ENCODE assay signal across 13 cellular contexts in the genomic region with DNA sequence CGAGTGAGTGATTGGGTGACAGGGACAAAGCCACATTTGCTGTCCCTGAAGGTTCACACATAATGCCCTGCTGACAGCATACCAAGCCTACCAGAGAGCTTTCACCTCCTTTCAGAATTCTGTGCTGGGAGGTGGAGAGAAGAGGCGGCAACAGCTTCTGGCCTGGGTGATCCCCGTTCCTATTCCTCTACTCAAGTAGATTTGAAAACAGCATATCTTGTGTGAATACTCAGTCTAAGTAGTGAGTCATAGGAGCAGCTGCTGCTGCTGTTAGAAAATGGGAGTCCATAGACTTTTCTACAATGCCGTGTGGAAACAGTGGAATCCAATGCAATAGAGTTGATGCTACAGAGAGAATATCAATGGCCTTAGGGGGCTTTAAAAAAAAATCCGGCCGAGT. TPM values are rescaled to one million over a fixed set of nuclear protein-coding genes. Genes with fewer than 3 reads are reported as not detected.
DNase-seq lines count a peak whose midpoint lies in the region; ATAC-seq and TF ChIP-seq lines count a peak whose summit lies in the region.
"Had no signal": no experiment of that assay in that cellular context is flagged by ENCODE, and none has a peak within 500 bp of the region (broad histone marks: within the 10 kb centered on the region; RNA-seq: fewer than 3 reads in every experiment).

No MANE protein-coding gene starts in this region.

- H4K20me1 ChIP-seq in neural progenitor cell (ENCODE audit: low read depth) = no peaks in the 10 kb centered on the region

- H3K4me3 Mint-ChIP-seq in neural progenitor cell = no peak overlapping the region
- H3K4me3 Mint-ChIP-seq in activated CD4-positive, alpha-beta T cell treated with anti-CD3 and anti-CD28 coated beads, Interleukin-2, amount 10 ng/mL, durations not matched to agents 7 days and 5 days = no peak overlapping the region
- H3K4me3 Mint-ChIP-seq: activated T-cell treated with anti-CD3 and anti-CD28 coated beads, Interleukin-2, amount 50 U/mL, for 4 hours; CD8-positive, alpha-beta T cell had no signal

- peak overlapping the region; percentile 39; the same call in 1 of the 2 replicates for H3K27ac ChIP-seq in Panc1 (ENCODE audit: low read length)
- no peak overlapping the region for H3K27ac ChIP-seq in neural progenitor cell
- H3K27ac ChIP-seq: KMS-11 had no signal

- no peaks in the 10 kb centered on the region for H3K9me3 ChIP-seq in Panc1 (ENCODE audit: control insufficient read depth, insufficient read depth, low read depth, low read length)
- H3K9me3 ChIP-seq in neural progenitor cell (ENCODE audit: low read depth) = no peaks in the 10 kb centered on the region

- peak; percentile 49; the same call in 1 of the 2 replicates for ATAC-seq in Panc1
- ATAC-seq in GM21447 (IDR thresholded peaks at IDR 0.05; ENCODE audit: unreplicated experiment) = no peak
- ATAC-seq: activated T-cell treated with anti-CD3 and anti-CD28 coated beads, Interleukin-2, amount 50 U/mL, for 4 hours; CD8-positive, alpha-beta T cell had no signal

- H3F3A ChIP-seq in neural progenitor cell (ENCODE audit: low read depth) = no peaks in the 10 kb centered on the region

- TF ChIP-seq CTCF in Panc1 (IDR thresholded peaks at IDR 0.05) = no peak
- no peak for TF ChIP-seq CTCF in neural progenitor cell (IDR thresholded peaks at IDR 0.05)

- in situ Hi-C loops in Panc1 (cut with HindIII; ENCODE audit: low pct_unique_long_range_greater_than_20kb, low sequenced_read_pairs) = no loop called here

- DNase-seq in DMS53 (lab: John Stamatoyannopoulos, UW) = peak; percentile 79
- no peak for DNase-seq in Panc1 (ENCODE audit: low read depth, low spot score)
- DNase-seq in fibroblast of gingiva (ENCODE audit: low read depth) = peak; percentile 7
- DNase-seq in neural progenitor cell (ENCODE audit: low spot score) = no peak
- DNase-seq in activated CD4-positive, alpha-beta T cell treated with anti-CD3 and anti-CD28 coated beads, Interleukin-2, amount 10 ng/mL, durations not matched to agents 7 days and 5 days = no peak
- no peak for DNase-seq in activated CD4-positive, CD25-positive, alpha-beta regulatory T cell treated with anti-CD3 and anti-CD28 coated beads, Interleukin-2, amount 50 U/mL, for 72 hours
- DNase-seq in NCI-H510A treated with DMSO at 0.1 percent for 48 hours (lab: John Stamatoyannopoulos, UW) = no peak
- DNase-seq: activated T-cell treated with anti-CD3 and anti-CD28 coated beads, Interleukin-2, amount 50 U/mL, for 4 hours; CD8-positive, alpha-beta T cell; islet precursor cell; SHP77 treated with DMSO at 0.1 percent for 48 hours had no signal

- CTCF ChIA-PET in Panc1 (lab: Charles Lee) = no interaction called here
- CTCF ChIA-PET in activated CD4-positive, alpha-beta T cell treated with anti-CD3 and anti-CD28 coated beads, Interleukin-2, amount 10 ng/mL, durations not matched to agents 7 days and 5 days (lab: Charles Lee) = no interaction called here

- no peaks in the 10 kb centered on the region for H3K36me3 ChIP-seq in Panc1 (ENCODE audit: control insufficient read depth, insufficient read depth, low read length)
- H3K36me3 ChIP-seq in neural progenitor cell = no peaks in the 10 kb centered on the region

- no peak overlapping the region for H3K4me2 ChIP-seq in neural progenitor cell
- H3K4me2 ChIP-seq: KMS-11 had no signal

- intact Hi-C loops in Panc1 (cut with micrococcal nuclease; ENCODE audit: unreplicated experiment) = no loop called here

- no TSS peak for BruUV-seq in Panc1 (replicated peaks; lab: Mats Ljungman, UMichigan)

- H3K4me1 ChIP-seq in Panc1 (ENCODE audit: control insufficient read depth, insufficient read depth, low read length) (peaks cover 35% of the 10 kb centered on the region), neural progenitor cell (peaks cover 8% of the 10 kb centered on the region)

- POLR2A ChIA-PET in Panc1 (lab: Charles Lee) = no interaction called here
- POLR2A ChIA-PET in activated CD4-positive, alpha-beta T cell treated with anti-CD3 and anti-CD28 coated beads, Interleukin-2, amount 10 ng/mL, durations not matched to agents 7 days and 5 days (lab: Charles Lee) = no interaction called here

- H3K27me3 Mint-ChIP-seq in neural progenitor cell (ENCODE audit: insufficient read depth, low read depth) = peaks cover 6% of the 10 kb centered on the region
- no peaks in the 10 kb centered on the region for H3K27me3 Mint-ChIP-seq in activated CD4-positive, alpha-beta T cell treated with anti-CD3 and anti-CD28 coated beads, Interleukin-2, amount 10 ng/mL, durations not matched to agents 7 days and 5 days

- H3K4me1 Mint-ChIP-seq in neural progenitor cell = peaks cover 14% of the 10 kb centered on the region
- H3K4me1 Mint-ChIP-seq in activated CD4-positive, alpha-beta T cell treated with anti-CD3 and anti-CD28 coated beads, Interleukin-2, amount 10 ng/mL, durations not matched to agents 7 days and 5 days = no peaks in the 10 kb centered on the region

- H3K27me3 ChIP-seq in Panc1 (ENCODE audit: control insufficient read depth, insufficient read depth, low read length) (no peaks in the 10 kb centered on the region), neural progenitor cell (no peaks in the 10 kb centered on the region)

- peak overlapping the region; percentile 43 for H3K27ac Mint-ChIP-seq in neural progenitor cell
- H3K27ac Mint-ChIP-seq in activated CD4-positive, alpha-beta T cell treated with anti-CD3 and anti-CD28 coated beads, Interleukin-2, amount 10 ng/mL, durations not matched to agents 7 days and 5 days = no peak overlapping the region
- H3K27ac Mint-ChIP-seq: CD8-positive, alpha-beta T cell had no signal

- H3K9me3 Mint-ChIP-seq in neural progenitor cell = peaks cover 10% of the 10 kb centered on the region
- H3K9me3 Mint-ChIP-seq in activated CD4-positive, alpha-beta T cell treated with anti-CD3 and anti-CD28 coated beads, Interleukin-2, amount 10 ng/mL, durations not matched to agents 7 days and 5 days = no peaks in the 10 kb centered on the region
- H3K9me3 Mint-ChIP-seq: activated T-cell treated with anti-CD3 and anti-CD28 coated beads, Interleukin-2, amount 50 U/mL, for 4 hours; CD8-positive, alpha-beta T cell had no signal

- H3K9ac ChIP-seq in neural progenitor cell = no peak overlapping the region
- H3K9ac ChIP-seq: KMS-11 had no signal

- H3K36me3 Mint-ChIP-seq in neural progenitor cell = peaks cover 11% of the 10 kb centered on the region
- H3K36me3 Mint-ChIP-seq in activated CD4-positive, alpha-beta T cell treated with anti-CD3 and anti-CD28 coated beads, Interleukin-2, amount 10 ng/mL, durations not matched to agents 7 days and 5 days (ENCODE audit: low read depth) = no peaks in the 10 kb centered on the region
- H3K36me3 Mint-ChIP-seq: CD8-positive, alpha-beta T cell had no signal

- no peak overlapping the region for H2AFZ ChIP-seq in neural progenitor cell (replicated peaks)

- H3K79me2 ChIP-seq in neural progenitor cell (ENCODE audit: low read depth) = no peaks in the 10 kb centered on the region

- H3K4me3 ChIP-seq in Panc1 (ENCODE audit: low read depth in 2 of 2, low read length in 2 of 2) (no peak overlapping the region), neural progenitor cell (no peak overlapping the region)

RNA-seq across cellular contexts. Expression of a gene that starts 44.7 kb away (rescaled TPM):
- total RNA-seq in Panc1 (2021; ENCODE audit: unreplicated experiment) (26.8 TPM), neural progenitor cell (ENCODE audit: low replicate concordance) (1.5 and 3.0 TPM in 2 replicates)
- polyA plus RNA-seq in Panc1 (2012; ENCODE audit: insufficient read length) = 10.4 TPM
- not detected for total RNA-seq in activated CD4-positive, alpha-beta T cell treated with anti-CD3 and anti-CD28 coated beads, Interleukin-2, amount 10 ng/mL, durations not matched to agents 7 days and 5 days

Comparison
In these comparisons a context has a peak if more than half of its experiments do, and no peak if none do; other contexts are left out.
1. DNase-seq: peak in DMS53 (single experiment) and fibroblast of gingiva (single experiment); none in Panc1 (single experiment), neural progenitor cell (single experiment), activated CD4-positive, alpha-beta T cell treated with anti-CD3 and anti-CD28 coated beads, Interleukin-2, amount 10 ng/mL, durations not matched to agents 7 days and 5 days (single experiment), activated CD4-positive, CD25-positive, alpha-beta regulatory T cell treated with anti-CD3 and anti-CD28 coated beads, Interleukin-2, amount 50 U/mL, for 72 hours (single experiment) and NCI-H510A treated with DMSO at 0.1 percent for 48 hours (single experiment).